25 cellular contexts compared by ENCODE assay signal in the genomic region with DNA sequence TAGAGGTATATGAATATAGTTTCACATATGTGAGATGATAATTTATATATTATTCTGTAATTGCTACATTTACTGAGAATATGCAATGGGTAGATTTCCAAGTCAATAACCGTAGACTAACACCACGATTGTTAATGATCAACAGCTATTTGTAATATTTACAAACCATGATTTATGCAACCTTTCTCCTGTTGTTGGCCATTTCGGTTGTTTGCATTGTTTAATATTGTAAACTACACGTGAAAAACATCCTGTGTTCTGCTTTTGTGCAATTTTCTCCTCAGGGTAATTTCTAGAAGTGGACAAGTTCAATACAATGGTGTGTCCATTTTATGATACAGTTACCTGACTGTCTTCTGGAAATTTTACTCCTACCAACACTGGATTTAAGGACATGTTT. TPM values are rescaled to one million over a fixed set of nuclear protein-coding genes. Genes with fewer than 3 reads are reported as not detected.
A peak's percentile ranks its signal among the peaks of the same experiment; 100 is the strongest.
DNase-seq lines count a peak whose midpoint lies in the region; ATAC-seq, FAIRE-seq and TF ChIP-seq lines count a peak whose summit lies in the region.
"Had no signal": no experiment of that assay in that cellular context is flagged by ENCODE, and none has a peak within 500 bp of the region (broad histone marks: within the 10 kb centered on the region; RNA-seq: fewer than 3 reads in every experiment).

No MANE protein-coding gene starts in this region.

- H3K27me3 ChIP-seq in K562 (ENCODE audit: control insufficient read depth in 2 of 2, insufficient read depth in 2 of 2, low read length in 2 of 2), result no peaks in the 10 kb centered on the region
- H3K27me3 ChIP-seq in liver (ENCODE audit: control insufficient read depth in 4 of 4, insufficient read depth in 4 of 4, low read length in 3 of 4), result no peaks in the 10 kb centered on the region
- no peaks in the 10 kb centered on the region for H3K27me3 ChIP-seq in neutrophil
- H3K27me3 ChIP-seq: BLaER1 treated with 17β-estradiol and CSF1 and Interleukin-3, amounts not matched to agents 10 nM and 100 nM had no signal

- H4K20me1 ChIP-seq in K562 (replicated peaks; ENCODE audit: control insufficient read depth, insufficient read depth, low read length), result no peaks in the 10 kb centered on the region
- H4K20me1 ChIP-seq: BLaER1 treated with 17β-estradiol and CSF1 and Interleukin-3, amounts not matched to agents 10 nM and 100 nM had no signal

- no peaks in the 10 kb centered on the region for H3K36me3 ChIP-seq in K562 (ENCODE audit: control insufficient read depth, insufficient read depth, low read length)
- no peaks in the 10 kb centered on the region for H3K36me3 ChIP-seq in liver (ENCODE audit: control insufficient read depth in 4 of 4, insufficient read depth in 3 of 4, low read depth in 1 of 4, low read length in 3 of 4)
- H3K36me3 ChIP-seq in neutrophil, result no peaks in the 10 kb centered on the region
- H3K36me3 ChIP-seq: BLaER1 treated with 17β-estradiol and CSF1 and Interleukin-3, amounts not matched to agents 10 nM and 100 nM had no signal

- H3K4me2 ChIP-seq in K562 (ENCODE audit: insufficient read depth, low read length), result peak overlapping the region; percentile 43; the same call in 1 of the 2 replicates
- H3K4me2 ChIP-seq: A549 had no signal

- FAIRE-seq in K562 (lab: Jason Lieb, UNC), result no peak
- FAIRE-seq: A549, GM12878, GM12892, GM18507 had no signal

- no peak for ATAC-seq in K562
- ATAC-seq in left lobe of liver, result peak; percentile 37
- ATAC-seq: A549; CD8-positive, alpha-beta T cell; GM12878 had no signal

- TF ChIP-seq EP300 in K562 (IDR thresholded peaks at IDR 0.05; ENCODE audit: low read length), result no peak

- TF ChIP-seq RAD21 in K562 (CRISPR knock-in tag; conservative IDR thresholded peaks at IDR 0.05 in 1 of 2, IDR thresholded peaks at IDR 0.05 in 1 of 2) (no peak), liver (IDR thresholded peaks at IDR 0.05) (no peak)

- in situ Hi-C loops in K562 (cut with MboI), result no loop called here

- peak overlapping the region; percentile 52; the same call in 1 of the 2 replicates for H2AFZ ChIP-seq in K562 (ENCODE audit: low read depth, low read length)

- TF ChIP-seq POLR2A in K562 (conservative IDR thresholded peaks at IDR 0.05), result no peak

- BruUV-seq in K562 (replicated peaks; lab: Mats Ljungman, UMichigan), result no TSS peak

- TF ChIP-seq CTCF in K562 (IDR thresholded peaks at IDR 0.05 in 2 of 3, conservative IDR thresholded peaks at IDR 0.05 in 1 of 3; ENCODE audit: insufficient read depth in 2 of 3, low read depth in 1 of 3, low read length in 3 of 3), result no peak
- TF ChIP-seq CTCF in liver (IDR thresholded peaks at IDR 0.05; ENCODE audit: low read depth, low read length, missing input control), result no peak
- no peak for TF ChIP-seq CTCF in neutrophil (IDR thresholded peaks at IDR 0.05)

- H3K9me3 ChIP-seq in K562 (replicated peaks; ENCODE audit: control insufficient read depth, insufficient read depth, low read depth, low read length) (no peaks in the 10 kb centered on the region), liver (ENCODE audit: control insufficient read depth in 4 of 4, low read length in 3 of 4) (no peaks in the 10 kb centered on the region), neutrophil (no peaks in the 10 kb centered on the region)
- H3K9me3 ChIP-seq: A549 had no signal

- no peaks in the 10 kb centered on the region for H3K79me2 ChIP-seq in K562 (ENCODE audit: control insufficient read depth, insufficient read depth, low read length)

- H3K4me1 ChIP-seq in K562 (replicated peaks in 1 of 2; ENCODE audit: control insufficient read depth in 2 of 2, insufficient read depth in 2 of 2, low read length in 2 of 2), result peaks cover 14 to 40% of the 10 kb centered on the region in 2 experiments
- peaks cover 3 to 8% (median 4%) of the 10 kb centered on the region in 4 donors for H3K4me1 ChIP-seq in liver (ENCODE audit: control insufficient read depth in 4 of 4, insufficient read depth in 4 of 4, low read length in 3 of 4)
- peaks cover 57 to 60% of the 10 kb centered on the region in 2 experiments for H3K4me1 ChIP-seq in neutrophil (ENCODE audit: control insufficient read depth in 1 of 2, insufficient read depth in 1 of 2, low read depth in 1 of 2, low read length in 1 of 2)

- peak overlapping the region; percentile 46; the same call in 2 of the 3 replicates for H3K27ac ChIP-seq in K562 (ENCODE audit: extremely low read depth, low read depth, low read length)
- H3K27ac ChIP-seq in liver (ENCODE audit: low read depth in 1 of 2, low read length in 2 of 2), result no peak overlapping the region
- H3K27ac ChIP-seq in neutrophil, result peak overlapping the region; percentile 76
- H3K27ac ChIP-seq: 22Rv1, A549, C4-2B had no signal

- 0 out of 4 replicates have a peak overlapping the region, but pooled peaks of 1 of the 2 experiments have one; percentile 13 for H3K9ac ChIP-seq in K562 (ENCODE audit: insufficient read depth in 1 of 2, low read depth in 2 of 2, low read length in 2 of 2)
- H3K9ac ChIP-seq in liver (ENCODE audit: low read depth in 1 of 2, low read length in 2 of 2), result no peak overlapping the region

- H3K4me3 ChIP-seq in K562 (no peak overlapping the region), liver (ENCODE audit: low read depth in 1 of 3, low read length in 3 of 3) (no peak overlapping the region), neutrophil (ENCODE audit: low read depth in 1 of 2, low read length in 1 of 2) (no peak overlapping the region)
- H3K4me3 ChIP-seq: A549; BLaER1 treated with 17β-estradiol and CSF1 and Interleukin-3, amounts not matched to agents 10 nM and 100 nM; GM12878 had no signal

- DNase-seq in K562 (ENCODE audit: extremely low read depth in 1 of 4, low spot score in 3 of 4) (no peak), left lobe of liver (ENCODE audit: low spot score) (no peak), NCI-H82 treated with DMSO at 0.1 percent for 48 hours (lab: John Stamatoyannopoulos, UW; ENCODE audit: unreplicated experiment) (no peak)
- no peak for DNase-seq in central memory CD4-positive, alpha-beta T cell
- DNase-seq in stimulated activated CD4-positive, alpha-beta T cell treated with anti-CD3 and anti-CD28 coated beads, Interleukin-2, amount 100 ng/mL, for 24 hours, result no peak
- DNase-seq: AML-193; CD4-positive, alpha-beta T cell; CD8-positive, alpha-beta T cell; COR-L47; DMS 273 treated with DMSO at 0.1 percent for 48 hours; DMS153; DMS53; DMS79; DND-41; EL; GDM1 had no signal

- 30% methylated on average over 4 of the region's 4 CpGs for WGBS in K562 (ENCODE audit: insufficient coverage, low coverage, missing lambda C conversion rate)
- WGBS in liver, result 31% methylated on average over 4 of the region's 4 CpGs

- intact Hi-C loops in K562 (cut with micrococcal nuclease), result loop anchor here (5.0 kb wide), 1 partner anchor 203 kb away; no protein-coding TSS in a partner anchor

- POLR2A ChIA-PET in K562 (lab: Yijun Ruan, JAX), result interaction anchor here (0.7 to 1.3 kb wide), 2 partner anchors 15 to 1566 kb away, joined by 3 read pairs; no protein-coding TSS in a partner anchor

- CTCF ChIA-PET in K562 (lab: Yijun Ruan, JAX; ENCODE audit: low intra/inter-chr PET ratio), result no interaction called here

- no peaks in the 10 kb centered on the region for H3K9me1 ChIP-seq in K562 (ENCODE audit: control insufficient read depth, insufficient read depth, low read length)

TF ChIP-seq in K562, 482 proteins besides CTCF, POLR2A, EP300 and RAD21 (continues in another document):
- peak; percentile 41; the same call in 1 of the 2 replicates for TF ChIP-seq POLR2H (tag; IDR thresholded peaks at IDR 0.05; ENCODE audit: low read depth)

TF ChIP-seq in liver, 16 proteins besides CTCF, POLR2A, EP300 and RAD21 (continues in another document):
- peak; percentile 37 for TF ChIP-seq SP1 (IDR thresholded peaks at IDR 0.05)

RNA-seq across cellular contexts. Expression of a gene that starts 29.3 kb away (rescaled TPM):
- total RNA-seq in K562 (2011; cell fraction: chromatin; rRNA removed; ENCODE audit: low replicate concordance), result 56.2 and 68.3 TPM in 2 replicates
- total RNA-seq in K562 (2011; cell fraction: nucleolus; rRNA removed), result 12.9 and 14.2 TPM in 2 replicates
- total RNA-seq in K562 (2011; cell fraction: nucleoplasm; rRNA removed), result 27.7 and 42.6 TPM in 2 replicates
- total RNA-seq in K562 (2014; rRNA removed) (122 and 129 TPM in 2 replicates), K562 (2014; rRNA removed; fragmentation: Illumina TruSeq; extraction: Trizol) (265 and 291 TPM in 2 replicates), K562 (2015; rRNA removed; fragmentation: Illumina TruSeq; extraction: Trizol) (188 and 194 TPM in 2 replicates), K562 (2021) (224 and 232 TPM in 2 replicates), left lobe of liver (54.2 TPM), liver (10 to 100 TPM; 40.6 to 84.8 TPM)
- polyA plus RNA-seq in K562 (2011; rRNA removed) (336 and 369 TPM in 2 replicates), K562 (2014; fragmentation: Illumina TruSeq; extraction: Trizol) (317 and 338 TPM in 2 replicates), K562 (2014; fragmentation: Nextera tagmentation; extraction: Ambion mirVana) (100 to 1,000 TPM; 236 to 271 TPM), K562 (2014; rRNA removed) (245 and 321 TPM in 2 replicates), liver (100 to 1,000 TPM in 1 of 2 donors, 10 to 100 TPM in 1; 78.5 to 100 TPM)
- polyA plus RNA-seq in K562 (2011; cell fraction: cytosol; rRNA removed), result 144 and 235 TPM in 2 replicates
- polyA plus RNA-seq in K562 (2011; cell fraction: nucleus; rRNA removed), result 66.7 and 120 TPM in 2 replicates
- polyA plus RNA-seq in K562 (2012), result 291 and 297 TPM in 2 replicates
- 431 and 466 TPM in 2 replicates for polyA minus RNA-seq in K562 (2011; rRNA and poly(A)+ RNA removed)
- polyA minus RNA-seq in K562 (2011; cell fraction: cytosol; rRNA and poly(A)+ RNA removed), result 78.3 and 103 TPM in 2 replicates
- 12.8 and 19.5 TPM in 2 replicates for polyA minus RNA-seq in K562 (2011; cell fraction: nucleus; rRNA and poly(A)+ RNA removed)

RNA-seq across cellular contexts. Expression of a gene that starts 47.9 kb away (rescaled TPM):
- 41.4 and 147 TPM in 2 replicates for total RNA-seq in K562 (2011; cell fraction: chromatin; rRNA removed; ENCODE audit: low replicate concordance)
- total RNA-seq in K562 (2011; cell fraction: nucleolus; rRNA removed), result 17.3 and 22.5 TPM in 2 replicates
- 50.7 and 53.1 TPM in 2 replicates for total RNA-seq in K562 (2011; cell fraction: nucleoplasm; rRNA removed)
- 15.1 and 21.2 TPM in 2 replicates for total RNA-seq in K562 (2014; rRNA removed)
- total RNA-seq in K562 (2014; rRNA removed; fragmentation: Illumina TruSeq; extraction: Trizol), result 28.6 and 35.5 TPM in 2 replicates
- total RNA-seq in K562 (2015; rRNA removed; fragmentation: Illumina TruSeq; extraction: Trizol), result 25.4 and 32.3 TPM in 2 replicates
- total RNA-seq in K562 (2021), result 18.3 and 19.9 TPM in 2 replicates
- 19.8 and 23.0 TPM in 2 replicates for polyA plus RNA-seq in K562 (2011; rRNA removed)
- polyA plus RNA-seq in K562 (2011; cell fraction: cytosol; rRNA removed), result 5.0 and 7.4 TPM in 2 replicates
- polyA plus RNA-seq in K562 (2011; cell fraction: nucleus; rRNA removed), result 18.4 and 23.1 TPM in 2 replicates
- polyA plus RNA-seq in K562 (2012), result 8.5 and 10.7 TPM in 2 replicates
- polyA plus RNA-seq in K562 (2014; fragmentation: Illumina TruSeq; extraction: Trizol), result 14.8 and 17.0 TPM in 2 replicates
- polyA plus RNA-seq in K562 (2014; fragmentation: Nextera tagmentation; extraction: Ambion mirVana), result 1 to 10 TPM; 6.8 to 6.9 TPM
- polyA plus RNA-seq in K562 (2014; rRNA removed), result 11.3 and 13.5 TPM in 2 replicates
- 69.4 and 70.4 TPM in 2 replicates for polyA minus RNA-seq in K562 (2011; rRNA and poly(A)+ RNA removed)
- polyA minus RNA-seq in K562 (2011; cell fraction: cytosol; rRNA and poly(A)+ RNA removed), result 12.6 and 26.8 TPM in 2 replicates
- 31.0 and 60.5 TPM in 2 replicates for polyA minus RNA-seq in K562 (2011; cell fraction: nucleus; rRNA and poly(A)+ RNA removed)
- 10.7 TPM for total RNA-seq in left lobe of liver
- total RNA-seq in liver, result 10 to 100 TPM; 37.3 to 75.5 TPM
- 10 to 100 TPM in 1 of 2 donors, 1 to 10 TPM in 1; 5.2 to 10.6 TPM for polyA plus RNA-seq in liver

Comparison
In these comparisons a context has a peak if more than half of its experiments do, and no peak if none do; other contexts are left out.
1. H3K27ac ChIP-seq: peak in K562 (single experiment) and neutrophil (single experiment); none in liver (0 of 2).